Comparison of ENCODE assay signal across 19 cellular contexts in the genomic region with DNA sequence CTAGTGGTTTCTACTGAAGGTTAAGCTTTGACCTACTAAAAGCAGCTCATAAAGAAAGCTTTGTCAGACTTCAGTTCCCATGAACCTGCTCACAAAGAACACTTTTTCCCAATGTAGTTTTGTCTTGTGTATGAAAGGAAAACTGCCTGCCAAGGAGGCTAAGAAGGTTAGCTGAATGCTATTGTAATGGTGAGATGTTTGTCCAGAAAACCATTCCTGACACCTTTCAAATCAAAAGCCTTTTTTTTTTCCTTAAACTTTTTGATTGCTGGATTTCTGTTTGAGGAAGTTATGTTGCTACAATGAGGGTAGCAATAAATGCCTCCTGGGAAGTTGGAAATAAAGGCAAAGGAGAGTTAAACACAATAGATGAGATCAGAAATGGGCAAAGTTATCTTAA. TPM values are rescaled to one million over a fixed set of nuclear protein-coding genes. Genes with fewer than 3 reads are reported as not detected.
DNase-seq lines count a peak whose midpoint lies in the region; ATAC-seq and TF ChIP-seq lines count a peak whose summit lies in the region.
"Had no signal": no experiment of that assay in that cellular context is flagged by ENCODE, and none has a peak within 500 bp of the region (broad histone marks: within the 10 kb centered on the region; RNA-seq: fewer than 3 reads in every experiment).

No MANE protein-coding gene starts in this region.

- peaks cover 2% of the 10 kb centered on the region for H3F3A ChIP-seq in neural progenitor cell (ENCODE audit: low read depth)

- POLR2A ChIA-PET in MCF 10A (lab: Yijun Ruan, JAX), result interaction anchor here (0.7 kb wide), 1 partner anchor 25 kb away, joined by 3 read pairs; no protein-coding TSS in a partner anchor

- H4K20me1 ChIP-seq in neural progenitor cell (ENCODE audit: low read depth), result no peaks in the 10 kb centered on the region

- intact Hi-C loops in breast epithelium (cut with DNase I; ENCODE audit: low total_unique reads) (no loop called here), MCF 10A (cut with micrococcal nuclease) (no loop called here), dorsolateral prefrontal cortex (cut with DNase I) (no loop called here), transverse colon (cut with DNase I; ENCODE audit: low total_unique reads) (no loop called here)

- DNase-seq in breast epithelium (ENCODE audit: low spot score in 2 of 2) (no peak), MCF 10A (ENCODE audit: unreplicated experiment) (no peak), dorsolateral prefrontal cortex (no peak), neural progenitor cell (ENCODE audit: low spot score) (no peak), transverse colon (no peak), NCI-H1105 (lab: John Stamatoyannopoulos, UW) (no peak), hepatic stellate cell (ENCODE audit: low spot score) (no peak)
- DNase-seq: 8988T; activated CD4-positive, alpha-beta T cell treated with anti-CD3 and anti-CD28 coated beads for 36 hours; activated T-cell treated with anti-CD3 and anti-CD28 coated beads, Interleukin-2, amount 50 U/mL, for 24 hours; CD4-positive, alpha-beta memory T cell; gastrocnemius medialis; GOT3; NCI-H1436; NCI-H446 treated with DMSO at 0.1 percent for 48 hours; stimulated activated naive CD4-positive, alpha-beta T cell had no signal

- H3K27ac Mint-ChIP-seq in MCF 10A (ENCODE audit: low read depth, unreplicated experiment) (no peak overlapping the region), neural progenitor cell (peak overlapping the region; percentile 18)
- H3K27ac Mint-ChIP-seq: activated CD4-positive, alpha-beta T cell treated with anti-CD3 and anti-CD28 coated beads for 36 hours; activated T-cell treated with anti-CD3 and anti-CD28 coated beads, Interleukin-2, amount 50 U/mL, for 24 hours had no signal

- H3K4me1 Mint-ChIP-seq in MCF 10A (ENCODE audit: insufficient read depth, unreplicated experiment) (no peaks in the 10 kb centered on the region), neural progenitor cell (peaks cover 18% of the 10 kb centered on the region)

- TF ChIP-seq CTCF in breast epithelium (IDR thresholded peaks at IDR 0.05) (no peak), MCF 10A (IDR thresholded peaks at IDR 0.05; ENCODE audit: unreplicated experiment) (no peak), dorsolateral prefrontal cortex (IDR thresholded peaks at IDR 0.05 in 54 of 56, conservative IDR thresholded peaks at IDR 0.05 in 2 of 56; ENCODE audit: low read depth in 1 of 56, partially characterized antibody in 56 of 56) (no peak), neural progenitor cell (IDR thresholded peaks at IDR 0.05) (no peak), transverse colon (IDR thresholded peaks at IDR 0.05) (no peak)

- H2AFZ ChIP-seq in neural progenitor cell (replicated peaks), result no peak overlapping the region

- H3K9ac ChIP-seq in neural progenitor cell, result no peak overlapping the region

- in situ Hi-C loops in transverse colon (cut with MboI; ENCODE audit: low pct_ligation_motif_present in 1 of 4, low pct_unique_long_range_greater_than_20kb in 1 of 4, low sequenced_read_pairs in 3 of 4), result no loop called here

- H3K27ac ChIP-seq in breast epithelium, result peak overlapping the region; percentile 81 to 82
- H3K27ac ChIP-seq in dorsolateral prefrontal cortex, result peak overlapping the region; percentile 49 to 94 (median 85)
- H3K27ac ChIP-seq in neural progenitor cell, result no peak overlapping the region
- peak overlapping the region; percentile 54 to 71 (median 64) for H3K27ac ChIP-seq in transverse colon
- H3K27ac ChIP-seq: prostate gland had no signal

- no peak overlapping the region for H3K4me2 ChIP-seq in neural progenitor cell

- CTCF ChIA-PET in MCF 10A (lab: Yijun Ruan, JAX), result interaction anchor here (0.6 to 0.7 kb wide), 2 partner anchors 80 to 308 kb away, joined by 3 to 4 read pairs; no protein-coding TSS in a partner anchor

- H3K4me3 ChIP-seq in breast epithelium (no peak overlapping the region), dorsolateral prefrontal cortex (peak overlapping the region in 2 of 59 donors; percentile 1 to 21), neural progenitor cell (no peak overlapping the region), transverse colon (no peak overlapping the region)
- H3K4me3 ChIP-seq: gastrocnemius medialis, K562, prostate gland had no signal

- no peak overlapping the region for H3K4me3 Mint-ChIP-seq in MCF 10A (ENCODE audit: unreplicated experiment)
- no peak overlapping the region for H3K4me3 Mint-ChIP-seq in neural progenitor cell
- H3K4me3 Mint-ChIP-seq: activated CD4-positive, alpha-beta T cell treated with anti-CD3 and anti-CD28 coated beads for 36 hours; activated T-cell treated with anti-CD3 and anti-CD28 coated beads, Interleukin-2, amount 50 U/mL, for 24 hours; CD4-positive, alpha-beta memory T cell had no signal

- no peak for TF ChIP-seq EP300 in transverse colon (IDR thresholded peaks at IDR 0.05; ENCODE audit: low read depth)

- H3K9me3 ChIP-seq in breast epithelium (no peaks in the 10 kb centered on the region), neural progenitor cell (ENCODE audit: low read depth) (no peaks in the 10 kb centered on the region), transverse colon (no peaks in the 10 kb centered on the region)
- H3K9me3 ChIP-seq: gastrocnemius medialis, prostate gland had no signal

- no peaks in the 10 kb centered on the region for H3K27me3 ChIP-seq in breast epithelium
- H3K27me3 ChIP-seq in dorsolateral prefrontal cortex, result no peaks in the 10 kb centered on the region
- no peaks in the 10 kb centered on the region for H3K27me3 ChIP-seq in neural progenitor cell
- H3K27me3 ChIP-seq in transverse colon, result no peaks in the 10 kb centered on the region
- H3K27me3 ChIP-seq: gastrocnemius medialis had no signal

- TF ChIP-seq POLR2A in breast epithelium (IDR thresholded peaks at IDR 0.05) (no peak), transverse colon (IDR thresholded peaks at IDR 0.05) (no peak)

- H3K9me3 Mint-ChIP-seq in MCF 10A (ENCODE audit: unreplicated experiment) (no peaks in the 10 kb centered on the region), neural progenitor cell (no peaks in the 10 kb centered on the region)
- H3K9me3 Mint-ChIP-seq: activated T-cell treated with anti-CD3 and anti-CD28 coated beads, Interleukin-2, amount 50 U/mL, for 24 hours had no signal

- no peaks in the 10 kb centered on the region for H3K79me2 ChIP-seq in neural progenitor cell (ENCODE audit: low read depth)

- BruUV-seq in MCF 10A (replicated peaks; lab: Mats Ljungman, UMichigan), result no TSS peak

- no peaks in the 10 kb centered on the region for H3K27me3 Mint-ChIP-seq in MCF 10A (ENCODE audit: insufficient read depth, unreplicated experiment)
- H3K27me3 Mint-ChIP-seq in neural progenitor cell (ENCODE audit: insufficient read depth, low read depth), result no peaks in the 10 kb centered on the region
- H3K27me3 Mint-ChIP-seq: activated CD4-positive, alpha-beta T cell treated with anti-CD3 and anti-CD28 coated beads for 36 hours; activated T-cell treated with anti-CD3 and anti-CD28 coated beads, Interleukin-2, amount 50 U/mL, for 24 hours; CD4-positive, alpha-beta memory T cell had no signal

- peaks cover 0 to 7% of the 10 kb centered on the region in 2 donors for H3K4me1 ChIP-seq in breast epithelium
- peaks cover 10% of the 10 kb centered on the region for H3K4me1 ChIP-seq in neural progenitor cell
- peaks cover 9 to 26% (median 16%) of the 10 kb centered on the region in 4 donors for H3K4me1 ChIP-seq in transverse colon
- H3K4me1 ChIP-seq: prostate gland had no signal

- ATAC-seq in GM21526 (IDR thresholded peaks at IDR 0.05; ENCODE audit: low FRiP score, unreplicated experiment), result no peak
- ATAC-seq: activated CD4-positive, alpha-beta T cell treated with anti-CD3 and anti-CD28 coated beads for 36 hours; gastrocnemius medialis; K562 had no signal

- H3K36me3 Mint-ChIP-seq in MCF 10A (ENCODE audit: insufficient read depth, unreplicated experiment), result peaks cover 9% of the 10 kb centered on the region
- peaks cover 23% of the 10 kb centered on the region for H3K36me3 Mint-ChIP-seq in neural progenitor cell

- H3K36me3 ChIP-seq in breast epithelium, result no peaks in the 10 kb centered on the region
- no peaks in the 10 kb centered on the region for H3K36me3 ChIP-seq in neural progenitor cell
- H3K36me3 ChIP-seq in transverse colon, result no peaks in the 10 kb centered on the region
- H3K36me3 ChIP-seq: gastrocnemius medialis, prostate gland had no signal

RNA-seq across cellular contexts. Expression of gene TECPR2, which starts 27.3 kb away (rescaled TPM):
- 10 to 100 TPM; 19.8 to 25.2 (median 19.9) TPM for total RNA-seq in breast epithelium
- total RNA-seq in MCF 10A (2022), result 18.2 and 18.4 TPM in 2 replicates
- total RNA-seq in dorsolateral prefrontal cortex, result 100 to 1,000 TPM in 7 of 120 experiments, 10 to 100 TPM in 113; 54.3 to 129 (median 78.9) TPM
- total RNA-seq in neural progenitor cell (ENCODE audit: low replicate concordance), result 8.4 and 13.1 TPM in 2 replicates
- total RNA-seq in transverse colon, result 10 to 100 TPM; 12.6 to 47.4 (median 17.9) TPM

RNA-seq across cellular contexts. Expression of gene CINP, which starts 27.4 kb away (rescaled TPM):
- total RNA-seq in breast epithelium (10 to 100 TPM; 28.8 to 34.7 (median 33.4) TPM), MCF 10A (2022) (36.6 and 51.1 TPM in 2 replicates), dorsolateral prefrontal cortex (10 to 100 TPM; 31.4 to 69.6 (median 51.2) TPM), neural progenitor cell (ENCODE audit: low replicate concordance) (30.4 and 53.5 TPM in 2 replicates), transverse colon (10 to 100 TPM; 10.5 to 32.0 (median 19.0) TPM)
